11 cellular contexts compared by ENCODE assay signal in genomic region chr6:150632785-150633465, GRCh38. TPM values are rescaled to one million over a fixed set of nuclear protein-coding genes. Genes with fewer than 3 reads are reported as not detected.
DNase-seq lines count a peak whose midpoint lies in the region; ATAC-seq and TF ChIP-seq lines count a peak whose summit lies in the region.
"Had no signal": no experiment of that assay in that cellular context is flagged by ENCODE, and none has a peak within 500 bp of the region (broad histone marks: within the 10 kb centered on the region; RNA-seq: fewer than 3 reads in every experiment).

No MANE protein-coding gene starts in this region.

- CTCF ChIA-PET in Calu3 (lab: Charles Lee): no interaction called here

- no peaks in the 10 kb centered on the region for H3K27me3 ChIP-seq in GM23248 (replicated peaks; ENCODE audit: insufficient read depth)
- H3K27me3 ChIP-seq: suprapubic skin had no signal

- intact Hi-C loops in Calu3 (cut with micrococcal nuclease; ENCODE audit: unreplicated experiment): no loop called here

- H4K20me1 ChIP-seq in GM23248 (ENCODE audit: insufficient read depth): no peaks in the 10 kb centered on the region

- BruUV-seq in Calu3 (replicated peaks; lab: Mats Ljungman, UMichigan): no TSS peak

- no peak overlapping the region for H3K4me2 ChIP-seq in GM23248 (ENCODE audit: unreplicated experiment)

- 80 to 81% methylated on average over 13 of the region's 13 CpGs for WGBS in GM23248 (ENCODE audit: low coverage in 1 of 2, low lambda C conversion rate in 2 of 2, missing lambda C conversion rate in 2 of 2), 2 experiments

- H3K36me3 ChIP-seq in GM23248 (ENCODE audit: low read depth): no peaks in the 10 kb centered on the region
- H3K36me3 ChIP-seq: neutrophil, suprapubic skin had no signal

- peak overlapping the region; percentile 13 for H3K27ac Mint-ChIP-seq in Calu3 (ENCODE audit: unreplicated experiment)

- H3K27me3 Mint-ChIP-seq in Calu3 (ENCODE audit: unreplicated experiment): no peaks in the 10 kb centered on the region

- no peak overlapping the region for H3K27ac ChIP-seq in GM23248
- H3K27ac ChIP-seq: neutrophil, suprapubic skin had no signal

- no peak overlapping the region for H3K4me3 ChIP-seq in GM23248
- H3K4me3 ChIP-seq: suprapubic skin had no signal

- ATAC-seq in GM19372 (IDR thresholded peaks at IDR 0.05; ENCODE audit: low read depth, unreplicated experiment) (peak; percentile 44), HG03432 (IDR thresholded peaks at IDR 0.05; ENCODE audit: unreplicated experiment) (peak; percentile 40)

- H3K4me1 Mint-ChIP-seq in Calu3 (ENCODE audit: low read depth, unreplicated experiment): peaks cover 42% of the 10 kb centered on the region

- peaks cover 8% of the 10 kb centered on the region for H3K36me3 Mint-ChIP-seq in Calu3 (ENCODE audit: insufficient read depth, unreplicated experiment)

- TF ChIP-seq CTCF in Calu3 (IDR thresholded peaks at IDR 0.05; ENCODE audit: unreplicated experiment): no peak

- H3F3A ChIP-seq in GM23248 (ENCODE audit: insufficient read depth): peaks cover 4% of the 10 kb centered on the region; the same call in 1 of the 2 replicates

- in situ Hi-C loops in GM23248 (cut with MboI): no loop called here

- H3K4me3 Mint-ChIP-seq in Calu3 (ENCODE audit: low read depth, unreplicated experiment): no peak overlapping the region

- no peak overlapping the region for H3K9ac ChIP-seq in GM23248

- H3K4me1 ChIP-seq in GM23248 (ENCODE audit: insufficient read depth): peaks cover 13% of the 10 kb centered on the region

- no peaks in the 10 kb centered on the region for H3K9me3 ChIP-seq in GM23248 (ENCODE audit: low read depth)
- H3K9me3 ChIP-seq: neutrophil, suprapubic skin had no signal

- no peaks in the 10 kb centered on the region for H3K79me2 ChIP-seq in GM23248 (ENCODE audit: insufficient read depth)

- H2AFZ ChIP-seq in GM23248: no peak overlapping the region

- no peaks in the 10 kb centered on the region; the same call in 1 of the 2 replicates for H3K9me2 ChIP-seq in GM23248 (ENCODE audit: insufficient read depth)

- DNase-seq in Calu3: no peak
- peak; percentile 68 for DNase-seq in germinal center (ENCODE audit: low spot score)
- no peak for DNase-seq in GM23248
- DNase-seq in stimulated activated naive CD4-positive, alpha-beta T cell (lab: John Stamatoyannopoulos, UW): no peak
- DNase-seq in foreskin melanocyte: no peak
- DNase-seq in stimulated activated CD4-positive, alpha-beta T cell treated with anti-CD3 and anti-CD28 coated beads, Interleukin-12 subunit alpha, Interleukin-12 subunit beta, amount 100 ng/mL, for 4 hours: no peak

- H3K9me3 Mint-ChIP-seq in Calu3 (ENCODE audit: low read depth, unreplicated experiment): no peaks in the 10 kb centered on the region

RNA-seq across cellular contexts. Expression of gene PLEKHG1, which starts 33.2 kb away (rescaled TPM):
- 9.7 and 16.9 TPM in 2 replicates for total RNA-seq in Calu3 (2022)
- total RNA-seq in GM23248 (2014; rRNA removed; shearing (Covaris generic)): 0.11 and 3.7 TPM in 2 replicates
- 0.20 and 0.51 TPM in 2 replicates for polyA plus RNA-seq in GM23248 (2016; fragmentation: Nextera tagmentation; extraction: Ambion mirVana)
- total RNA-seq: LHCN-M2 had no signal
